Comparison of ENCODE assay signal across 1 cellular context in genomic region chr3:61552704-61553103, GRCh38. TPM values are rescaled to one million over a fixed set of nuclear protein-coding genes. Genes with fewer than 3 reads are reported as not detected.
"Had no signal": no experiment of that assay in that cellular context is flagged by ENCODE, and none has a peak within 500 bp of the region (broad histone marks: within the 10 kb centered on the region; RNA-seq: fewer than 3 reads in every experiment).

No MANE protein-coding gene starts in this region.

RNA-seq across cellular contexts. Expression of gene PTPRG, which starts 8.7 kb away (rescaled TPM):
- polyA plus RNA-seq: naive thymus-derived CD4-positive, alpha-beta T cell had no signal
